ENCODE assay signal across 8 cellular contexts in the genomic region with DNA sequence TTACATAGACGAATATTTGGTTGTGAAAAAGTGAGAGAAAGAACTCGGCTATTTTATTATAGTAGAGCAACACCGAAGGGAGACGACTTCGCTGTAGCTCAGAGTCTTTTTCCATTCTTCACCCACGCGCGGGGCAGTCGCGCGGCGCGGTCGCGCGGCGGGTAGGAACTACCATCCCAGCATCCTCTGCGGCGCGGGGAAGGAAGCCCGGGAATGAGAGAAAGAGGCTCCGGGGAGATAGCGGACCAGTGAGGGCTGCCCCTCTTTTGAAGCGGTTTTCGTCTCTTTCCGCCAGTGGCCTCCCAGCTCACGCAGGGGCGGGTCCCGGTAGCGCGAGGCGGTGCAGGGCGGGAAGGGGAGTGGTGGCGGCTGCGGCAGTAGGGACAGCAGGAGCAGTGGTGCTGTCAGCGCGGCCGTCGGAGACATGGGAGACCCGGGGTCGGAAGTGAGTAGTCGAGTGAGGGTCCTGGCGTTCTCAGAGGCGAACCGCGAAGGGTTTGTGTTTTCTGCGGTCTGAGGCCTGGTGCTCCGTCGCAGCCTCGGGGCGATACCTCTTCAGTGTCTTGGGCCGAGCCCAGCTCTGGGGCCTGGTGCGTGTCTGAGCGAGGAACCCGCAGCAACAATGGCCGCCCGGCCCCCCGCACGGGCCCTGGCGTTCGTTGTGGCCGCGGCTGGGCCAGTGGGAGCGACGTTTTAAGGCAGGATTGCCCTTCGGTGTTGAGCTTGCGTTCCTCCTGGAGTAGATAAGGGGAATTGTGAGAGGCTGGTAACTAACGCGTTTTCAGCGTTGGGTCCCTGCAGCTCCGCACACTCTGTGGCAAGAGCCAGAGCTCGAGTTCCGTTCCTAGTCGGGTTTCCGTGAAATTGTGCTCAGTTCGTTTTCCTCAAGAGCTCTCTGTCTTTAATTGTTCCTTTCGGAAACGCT.
A peak's percentile ranks its signal among the peaks of the same experiment; 100 is the strongest.
DNase-seq lines count a peak whose midpoint lies in the region; ATAC-seq and TF ChIP-seq lines count a peak whose summit lies in the region.
"Not testable (repeated sequence)": the region's sequence is repeated elsewhere in the genome, so short reads cannot be mapped to it uniquely, and the experiment has no call there.

A gene with protein sequence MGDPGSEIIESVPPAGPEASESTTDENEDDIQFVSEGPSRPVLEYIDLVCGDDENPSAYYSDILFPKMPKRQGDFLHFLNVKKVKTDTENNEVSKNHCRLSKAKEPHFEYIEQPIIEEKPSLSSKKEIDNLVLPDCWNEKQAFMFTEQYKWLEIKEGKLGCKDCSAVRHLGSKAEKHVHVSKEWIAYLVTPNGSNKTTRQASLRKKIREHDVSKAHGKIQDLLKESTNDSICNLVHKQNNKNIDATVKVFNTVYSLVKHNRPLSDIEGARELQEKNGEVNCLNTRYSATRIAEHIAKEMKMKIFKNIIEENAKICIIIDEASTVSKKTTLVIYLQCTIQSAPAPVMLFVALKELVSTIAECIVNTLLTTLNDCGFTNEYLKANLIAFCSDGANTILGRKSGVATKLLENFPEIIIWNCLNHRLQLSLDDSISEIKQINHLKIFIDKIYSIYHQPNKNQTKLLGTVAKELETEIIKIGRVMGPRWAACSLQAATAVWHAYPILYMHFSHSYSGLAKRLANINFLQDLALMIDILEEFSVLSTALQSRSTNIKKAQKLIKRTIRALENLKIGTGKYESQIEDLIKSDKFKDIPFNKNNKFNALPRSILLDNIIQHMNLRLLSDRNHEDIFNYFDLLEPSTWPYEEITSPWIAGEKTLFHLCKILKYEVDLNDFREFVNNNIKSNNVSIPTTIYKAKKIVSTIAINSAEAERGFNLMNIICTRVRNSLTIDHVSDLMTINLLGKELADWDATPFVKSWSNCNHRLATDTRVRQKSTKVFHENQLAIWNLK (plus strand): TSS at position 362 of the 925 bp plus-strand sequence. CDS start 63 bp downstream, at position 425.

- TF ChIP-seq CTCF in AG04449 (IDR thresholded peaks at IDR 0.05; ENCODE audit: insufficient read depth, low read length, missing control alignments); WI38 (IDR thresholded peaks at IDR 0.05; ENCODE audit: low read depth, low read length); cardiac fibroblast (IDR thresholded peaks at IDR 0.05; ENCODE audit: low read depth, low read length): not testable (repeated sequence)

- DNase-seq in AG04449 (ENCODE audit: low read depth, low spot score) = peak; percentile 31
- peak; percentile 86 for DNase-seq in NCI-H2196 treated with DMSO at 0.1 percent for 48 hours (lab: John Stamatoyannopoulos, UW; ENCODE audit: unreplicated experiment)
- DNase-seq in cardiac fibroblast (ENCODE audit: low read depth in 2 of 2) = peak; percentile 86 to 90
- peak; percentile 92 for DNase-seq in inferior parietal cortex (ENCODE audit: extremely low spot score)
- peak; percentile 75 to 81 for DNase-seq in stimulated activated CD4-positive, alpha-beta T cell treated with anti-CD3 and anti-CD28 coated beads, Interleukin-12 subunit alpha, Interleukin-12 subunit beta, amount 100 ng/mL, for 24 hours (ENCODE audit: low read depth in 2 of 2)

- CTCF ChIA-PET in AG04449 (lab: Yijun Ruan, JAX) = interaction anchor here (1.4 to 2.4 kb wide), 3 partner anchors 26 to 270 kb away, joined by 3 to 11 read pairs (median 9); no protein-coding TSS in a partner anchor

- ATAC-seq in GM18907 (IDR thresholded peaks at IDR 0.05; ENCODE audit: unreplicated experiment) (peak; percentile 97), HG03139 (IDR thresholded peaks at IDR 0.05; ENCODE audit: unreplicated experiment) (peak; percentile 77)

- POLR2A ChIA-PET in AG04449 (lab: Yijun Ruan, JAX) = interaction anchor here (0.8 kb wide), 1 partner anchor 267 kb away, joined by 3 read pairs; no protein-coding TSS in a partner anchor

- H3K4me3 ChIP-seq in AG04449 (ENCODE audit: low read depth, low read length) (peak within 1 kb of the TSS; percentile 64), WI38 (ENCODE audit: low read depth, low read length) (peak within 1 kb of the TSS; percentile 69), cardiac fibroblast (replicated peaks in 1 of 2; ENCODE audit: low read depth in 2 of 2, low read length in 2 of 2) (peak within 1 kb of the TSS; percentile 56 to 63)

Comparison
In these comparisons a context has a peak if more than half of its experiments do, and no peak if none do; other contexts are left out.
1. Peak in every context shown above with its lines: DNase-seq, ATAC-seq and H3K4me3 ChIP-seq.
2. DNase-seq: peak in every context shown above with its lines; median percentile 92 in inferior parietal cortex; 88 in cardiac fibroblast; 86 in NCI-H2196 treated with DMSO at 0.1 percent for 48 hours; 78 in stimulated activated CD4-positive, alpha-beta T cell treated with anti-CD3 and anti-CD28 coated beads, Interleukin-12 subunit alpha, Interleukin-12 subunit beta, amount 100 ng/mL, for 24 hours; 31 in AG04449.